19 cellular contexts compared by ENCODE assay signal in the genomic region with DNA sequence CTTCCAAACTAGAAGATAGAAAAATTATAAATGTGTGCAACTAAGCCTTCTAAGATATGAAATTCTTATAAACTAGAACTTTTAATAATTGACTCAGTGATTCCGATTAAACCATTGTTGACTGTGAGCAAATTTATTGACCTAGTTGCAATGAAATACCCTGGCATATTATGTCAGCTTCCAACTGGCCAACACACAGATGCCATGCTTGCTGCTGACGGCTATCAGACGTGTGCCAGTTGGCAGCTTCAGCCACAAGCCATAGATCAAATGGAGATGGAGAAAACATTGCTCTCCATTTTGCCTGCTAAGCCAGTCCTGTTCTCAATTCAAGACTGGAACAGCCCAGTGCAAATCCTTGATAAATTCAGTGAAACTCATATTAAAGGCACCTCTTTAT.
"Had no signal": no experiment of that assay in that cellular context is flagged by ENCODE, and none has a peak within 500 bp of the region (broad histone marks: within the 10 kb centered on the region; RNA-seq: fewer than 3 reads in every experiment).

No MANE protein-coding gene starts in this region.

- H3K4me3 Mint-ChIP-seq: activated CD4-positive, alpha-beta memory T cell treated with anti-CD3 and anti-CD28 coated beads for 36 hours; activated naive CD8-positive, alpha-beta T cell treated with anti-CD3 and anti-CD28 coated beads for 36 hours; dendritic cell treated with granulocyte-macrophage colony-stimulating factor and Interleukin-4, amounts not matched to agents 40 ng/mL and 50 ng/mL, for 4 days; immature natural killer cell; nephron; stimulated activated memory B cell treated with anti-CD40 and anti-IgM and Interleukin-4, amounts not matched to agents 10 μg/mL and 1 μg/mL and 100 μg/mL, for 72 hours had no signal

- DNase-seq: activated CD4-positive, alpha-beta memory T cell treated with anti-CD3 and anti-CD28 coated beads for 36 hours; activated CD4-positive, alpha-beta T cell treated with anti-CD3 and anti-CD28 coated beads for 48 hours; activated naive CD4-positive, alpha-beta T cell treated with Interleukin-2 at 50 U/mL for 16 hours; activated naive CD8-positive, alpha-beta T cell treated with anti-CD3 and anti-CD28 coated beads for 36 hours; activated T-cell treated with anti-CD3 and anti-CD28 coated beads, Interleukin-2, amount 50 U/mL, for 48 hours; effector CD4-positive, alpha-beta T cell; erythroblast; foreskin keratinocyte; immature natural killer cell; kidney glomerular epithelial cell; left ventricle myocardium superior; small intestine; stimulated activated CD4-positive, alpha-beta T cell treated with anti-CD3 and anti-CD28 coated beads, Interleukin-15, amount 100 ng/mL, for 24 hours; testis; upper lobe of left lung had no signal

- H3K27me3 ChIP-seq: foreskin keratinocyte, testis, upper lobe of left lung had no signal

- H3K27me3 Mint-ChIP-seq: activated CD4-positive, alpha-beta memory T cell treated with anti-CD3 and anti-CD28 coated beads for 36 hours; activated naive CD8-positive, alpha-beta T cell treated with anti-CD3 and anti-CD28 coated beads for 36 hours; dendritic cell treated with granulocyte-macrophage colony-stimulating factor and Interleukin-4, amounts not matched to agents 40 ng/mL and 50 ng/mL, for 4 days; stimulated activated memory B cell treated with anti-CD40 and anti-IgM and Interleukin-4, amounts not matched to agents 10 μg/mL and 1 μg/mL and 100 μg/mL, for 72 hours had no signal

- H3K4me1 Mint-ChIP-seq: activated naive CD8-positive, alpha-beta T cell treated with anti-CD3 and anti-CD28 coated beads for 36 hours; immature natural killer cell; stimulated activated memory B cell treated with anti-CD40 and anti-IgM and Interleukin-4, amounts not matched to agents 10 μg/mL and 1 μg/mL and 100 μg/mL, for 72 hours had no signal

- ATAC-seq: foreskin keratinocyte; left ventricle myocardium superior; sciatic nerve; stimulated activated memory B cell treated with anti-CD40 and anti-IgM and Interleukin-4, amounts not matched to agents 10 μg/mL and 1 μg/mL and 100 μg/mL, for 72 hours had no signal

- H3K4me1 ChIP-seq: foreskin keratinocyte, testis had no signal

- H3K9me3 ChIP-seq: testis, upper lobe of left lung had no signal

- H3K27ac ChIP-seq: foreskin keratinocyte, testis, upper lobe of left lung had no signal

- FAIRE-seq: small intestine had no signal

- H3K36me3 Mint-ChIP-seq: activated CD4-positive, alpha-beta memory T cell treated with anti-CD3 and anti-CD28 coated beads for 36 hours; activated naive CD8-positive, alpha-beta T cell treated with anti-CD3 and anti-CD28 coated beads for 36 hours; immature natural killer cell; stimulated activated memory B cell treated with anti-CD40 and anti-IgM and Interleukin-4, amounts not matched to agents 10 μg/mL and 1 μg/mL and 100 μg/mL, for 72 hours had no signal

- H3K36me3 ChIP-seq: upper lobe of left lung had no signal

- H3K4me3 ChIP-seq: testis, upper lobe of left lung had no signal

- H3K27ac Mint-ChIP-seq: activated CD4-positive, alpha-beta memory T cell treated with anti-CD3 and anti-CD28 coated beads for 36 hours; activated naive CD8-positive, alpha-beta T cell treated with anti-CD3 and anti-CD28 coated beads for 36 hours; dendritic cell treated with granulocyte-macrophage colony-stimulating factor and Interleukin-4, amounts not matched to agents 40 ng/mL and 50 ng/mL, for 4 days; immature natural killer cell; stimulated activated memory B cell treated with anti-CD40 and anti-IgM and Interleukin-4, amounts not matched to agents 10 μg/mL and 1 μg/mL and 100 μg/mL, for 72 hours had no signal
